Comparison of ENCODE assay signal across 15 cellular contexts in the genomic region with DNA sequence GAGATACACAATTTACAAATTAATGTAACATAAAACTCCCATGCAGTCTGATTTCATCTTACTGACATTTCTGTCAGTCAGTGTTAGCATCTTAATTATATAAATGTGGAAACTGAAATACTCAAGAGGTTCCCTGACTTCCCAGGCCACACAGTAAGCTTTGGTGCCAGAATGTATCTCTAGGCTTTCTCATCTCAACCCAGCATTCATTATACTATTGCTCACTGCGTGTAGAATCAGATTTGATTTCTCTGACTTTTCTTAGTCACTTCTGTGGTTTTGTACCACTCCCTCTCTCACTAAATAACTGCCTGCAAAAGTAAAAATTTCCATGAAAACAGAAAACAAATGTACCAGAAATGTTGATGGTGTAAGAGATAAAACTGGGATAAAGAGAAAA. TPM values are rescaled to one million over a fixed set of nuclear protein-coding genes. Genes with fewer than 3 reads are reported as not detected.
DNase-seq lines count a peak whose midpoint lies in the region; ATAC-seq and TF ChIP-seq lines count a peak whose summit lies in the region.
"Had no signal": no experiment of that assay in that cellular context is flagged by ENCODE, and none has a peak within 500 bp of the region (broad histone marks: within the 10 kb centered on the region; RNA-seq: fewer than 3 reads in every experiment).

No MANE protein-coding gene starts in this region.

- no peaks in the 10 kb centered on the region for H3K27me3 Mint-ChIP-seq in activated T-cell treated with anti-CD3 and anti-CD28 coated beads, Interleukin-2, amount 50 U/mL, for 4 hours (ENCODE audit: low read depth)
- peaks cover 30% of the 10 kb centered on the region for H3K27me3 Mint-ChIP-seq in activated T-cell treated with anti-CD3 and anti-CD28 coated beads, Interleukin-2, amount 50 U/mL, for 24 hours
- no peaks in the 10 kb centered on the region for H3K27me3 Mint-ChIP-seq in activated T-helper 17 cell treated with anti-CD3 and anti-CD28 coated beads, Interleukin-2, amount 50 U/mL, for 72 hours

- no peak for DNase-seq in activated T-cell treated with anti-CD3 and anti-CD28 coated beads, Interleukin-2, amount 50 U/mL, for 4 hours
- DNase-seq in activated T-cell treated with anti-CD3 and anti-CD28 coated beads, Interleukin-2, amount 50 U/mL, for 24 hours = no peak
- DNase-seq in foreskin fibroblast = peak; percentile 61 to 82
- peak; percentile 81 for DNase-seq in stromal cell of bone marrow (ENCODE audit: low read depth)
- no peak for DNase-seq in NCI-H128 (lab: John Stamatoyannopoulos, UW; ENCODE audit: unreplicated experiment)
- no peak for DNase-seq in stimulated activated CD4-positive, alpha-beta T cell treated with anti-CD3 and anti-CD28 coated beads, Interleukin-15, amount 100 ng/mL, for 24 hours
- DNase-seq in dorsolateral prefrontal cortex = no peak
- DNase-seq: activated CD8-positive, alpha-beta memory T cell treated with anti-CD3 and anti-CD28 coated beads for 24 hours; AML-193; DND-41; effector CD8-positive, alpha-beta T cell; right lobe of liver; upper lobe of right lung had no signal

- H3K9me3 Mint-ChIP-seq in activated T-cell treated with anti-CD3 and anti-CD28 coated beads, Interleukin-2, amount 50 U/mL, for 4 hours = no peaks in the 10 kb centered on the region
- H3K9me3 Mint-ChIP-seq in activated T-cell treated with anti-CD3 and anti-CD28 coated beads, Interleukin-2, amount 50 U/mL, for 24 hours = no peaks in the 10 kb centered on the region
- H3K9me3 Mint-ChIP-seq in activated T-helper 17 cell treated with anti-CD3 and anti-CD28 coated beads, Interleukin-2, amount 50 U/mL, for 72 hours = no peaks in the 10 kb centered on the region

- H3K27ac Mint-ChIP-seq in activated T-cell treated with anti-CD3 and anti-CD28 coated beads, Interleukin-2, amount 50 U/mL, for 24 hours = no peak overlapping the region
- H3K27ac Mint-ChIP-seq in activated T-helper 17 cell treated with anti-CD3 and anti-CD28 coated beads, Interleukin-2, amount 50 U/mL, for 72 hours = peak overlapping the region; percentile 5

- no peak overlapping the region for H3K27ac ChIP-seq in dorsolateral prefrontal cortex
- H3K27ac ChIP-seq: right lobe of liver, upper lobe of right lung had no signal

- ATAC-seq in activated T-cell treated with anti-CD3 and anti-CD28 coated beads, Interleukin-2, amount 50 U/mL, for 4 hours = peak; percentile 85 to 89
- ATAC-seq in activated T-helper 17 cell treated with anti-CD3 and anti-CD28 coated beads, Interleukin-2, amount 50 U/mL, for 72 hours (replicated peaks) = peak; percentile 92
- ATAC-seq: K562, right lobe of liver, upper lobe of right lung had no signal

- H3K4me3 ChIP-seq in foreskin fibroblast (ENCODE audit: low read depth in 1 of 2, low read length in 2 of 2) (no peak overlapping the region), dorsolateral prefrontal cortex (no peak overlapping the region)
- H3K4me3 ChIP-seq: K562, right lobe of liver, upper lobe of right lung had no signal

- H3K4me3 Mint-ChIP-seq in activated T-cell treated with anti-CD3 and anti-CD28 coated beads, Interleukin-2, amount 50 U/mL, for 4 hours = no peak overlapping the region
- H3K4me3 Mint-ChIP-seq in activated T-cell treated with anti-CD3 and anti-CD28 coated beads, Interleukin-2, amount 50 U/mL, for 24 hours = no peak overlapping the region
- no peak overlapping the region for H3K4me3 Mint-ChIP-seq in activated T-helper 17 cell treated with anti-CD3 and anti-CD28 coated beads, Interleukin-2, amount 50 U/mL, for 72 hours

- no peaks in the 10 kb centered on the region for H3K36me3 Mint-ChIP-seq in activated T-cell treated with anti-CD3 and anti-CD28 coated beads, Interleukin-2, amount 50 U/mL, for 4 hours (ENCODE audit: insufficient read depth)
- no peaks in the 10 kb centered on the region for H3K36me3 Mint-ChIP-seq in activated T-cell treated with anti-CD3 and anti-CD28 coated beads, Interleukin-2, amount 50 U/mL, for 24 hours (ENCODE audit: low read depth)
- no peaks in the 10 kb centered on the region for H3K36me3 Mint-ChIP-seq in activated T-helper 17 cell treated with anti-CD3 and anti-CD28 coated beads, Interleukin-2, amount 50 U/mL, for 72 hours (ENCODE audit: low read depth)

- H3K4me1 Mint-ChIP-seq in activated T-cell treated with anti-CD3 and anti-CD28 coated beads, Interleukin-2, amount 50 U/mL, for 4 hours (ENCODE audit: low read depth) = peaks cover 20% of the 10 kb centered on the region
- peaks cover 16% of the 10 kb centered on the region for H3K4me1 Mint-ChIP-seq in activated T-cell treated with anti-CD3 and anti-CD28 coated beads, Interleukin-2, amount 50 U/mL, for 24 hours (ENCODE audit: low read depth)
- peaks cover 6% of the 10 kb centered on the region for H3K4me1 Mint-ChIP-seq in activated T-helper 17 cell treated with anti-CD3 and anti-CD28 coated beads, Interleukin-2, amount 50 U/mL, for 72 hours

- intact Hi-C loops in dorsolateral prefrontal cortex (cut with DNase I) = no loop called here

- H3K27me3 ChIP-seq in dorsolateral prefrontal cortex = peaks cover 0 to 4% (median 0%) of the 10 kb centered on the region in 45 donors
- H3K27me3 ChIP-seq: right lobe of liver, upper lobe of right lung had no signal

- TF ChIP-seq CTCF in foreskin fibroblast (IDR thresholded peaks at IDR 0.05; ENCODE audit: low read depth, low read length) (no peak), dorsolateral prefrontal cortex (IDR thresholded peaks at IDR 0.05 in 54 of 56, conservative IDR thresholded peaks at IDR 0.05 in 2 of 56; ENCODE audit: low read depth in 1 of 56, partially characterized antibody in 56 of 56) (no peak)

RNA-seq across cellular contexts. Expression of gene CDKN2B, which starts 31.7 kb away (rescaled TPM):
- under 1 TPM in 2 of 3 donors, not detected in 1; 0.16 to 0.40 TPM for total RNA-seq in activated T-cell treated with anti-CD3 and anti-CD28 coated beads, Interleukin-2, amount 50 U/mL, for 4 hours
- total RNA-seq in activated T-helper 17 cell treated with anti-CD3 and anti-CD28 coated beads, Interleukin-2, amount 50 U/mL, for 72 hours = under 1 TPM; 0.19 to 0.76 TPM
- total RNA-seq in dorsolateral prefrontal cortex = 10 to 100 TPM in 1 of 120 experiments, 1 to 10 TPM in 119; 1.4 to 10.3 (median 2.9) TPM
- total RNA-seq: K562 had no signal

RNA-seq across cellular contexts. Expression of gene CDKN2B-AS1, which starts 46.2 kb away (rescaled TPM):
- under 1 TPM in 1 of 3 donors, not detected in 2; 0.60 TPM for total RNA-seq in activated T-cell treated with anti-CD3 and anti-CD28 coated beads, Interleukin-2, amount 50 U/mL, for 4 hours
- under 1 TPM; 0.64 to 0.93 TPM for total RNA-seq in activated T-helper 17 cell treated with anti-CD3 and anti-CD28 coated beads, Interleukin-2, amount 50 U/mL, for 72 hours
- 1 to 10 TPM in 119 of 120 experiments, under 1 TPM in 1; 0.63 to 5.4 (median 2.5) TPM for total RNA-seq in dorsolateral prefrontal cortex
- total RNA-seq: K562 had no signal

RNA-seq across cellular contexts. Expression of gene CDKN2A, which starts 46.6 kb away (rescaled TPM):
- total RNA-seq in activated T-cell treated with anti-CD3 and anti-CD28 coated beads, Interleukin-2, amount 50 U/mL, for 4 hours = 1 to 10 TPM; 1.2 to 2.7 (median 1.4) TPM
- total RNA-seq in activated T-helper 17 cell treated with anti-CD3 and anti-CD28 coated beads, Interleukin-2, amount 50 U/mL, for 72 hours = 1 to 10 TPM; 4.7 to 6.4 TPM
- 10 to 100 TPM in 4 of 120 experiments, 1 to 10 TPM in 115, under 1 TPM in 1; 0.87 to 11.8 (median 5.2) TPM for total RNA-seq in dorsolateral prefrontal cortex
- total RNA-seq: K562 had no signal

Comparison
In these comparisons a context has a peak if more than half of its experiments do, and no peak if none do; other contexts are left out.
1. DNase-seq: peak in foreskin fibroblast (2 of 2) and stromal cell of bone marrow (single experiment); none in activated T-cell treated with anti-CD3 and anti-CD28 coated beads, Interleukin-2, amount 50 U/mL, for 4 hours (single experiment), activated T-cell treated with anti-CD3 and anti-CD28 coated beads, Interleukin-2, amount 50 U/mL, for 24 hours (single experiment), NCI-H128 (single experiment), stimulated activated CD4-positive, alpha-beta T cell treated with anti-CD3 and anti-CD28 coated beads, Interleukin-15, amount 100 ng/mL, for 24 hours (single experiment) and dorsolateral prefrontal cortex (0 of 10).